In genomic region chr14:68627868-68628604, GRCh38 we compare ENCODE assay signal across 8 cellular contexts.
A peak's percentile ranks its signal among the peaks of the same experiment; 100 is the strongest.
DNase-seq lines count a peak whose midpoint lies in the region; ATAC-seq and TF ChIP-seq lines count a peak whose summit lies in the region.

No MANE protein-coding gene starts in this region.

- H3K36me3 Mint-ChIP-seq in nephron (ENCODE audit: low read depth): no peaks in the 10 kb centered on the region

- no peaks in the 10 kb centered on the region for H3K9me3 ChIP-seq in stomach

- peak overlapping the region in 2 of 3 experiments; percentile 95 to 97 for H3K27ac Mint-ChIP-seq in nephron

- no peaks in the 10 kb centered on the region for H3K9me3 Mint-ChIP-seq in nephron

- H3K36me3 ChIP-seq in H7 (replicated peaks; ENCODE audit: control insufficient read depth, insufficient read depth, low read length) (no peaks in the 10 kb centered on the region), stomach (no peaks in the 10 kb centered on the region)

- ATAC-seq in esophagus mucosa (peak; percentile 66), HG02981 (IDR thresholded peaks at IDR 0.05; ENCODE audit: unreplicated experiment) (no peak), HG02970 (IDR thresholded peaks at IDR 0.05; ENCODE audit: low FRiP score, unreplicated experiment) (no peak)

- TF ChIP-seq EP300 in stomach (IDR thresholded peaks at IDR 0.05): no peak

- no peaks in the 10 kb centered on the region for H3K27me3 Mint-ChIP-seq in nephron (ENCODE audit: low read depth)

- peak overlapping the region; percentile 87 to 92 (median 88) for H3K27ac ChIP-seq in stomach

- peaks cover 79% of the 10 kb centered on the region for H3K4me1 Mint-ChIP-seq in nephron

- H3K27me3 ChIP-seq in H7 (ENCODE audit: control insufficient read depth, insufficient read depth, low read length): no peaks in the 10 kb centered on the region
- no peaks in the 10 kb centered on the region for H3K27me3 ChIP-seq in stomach

- DNase-seq in H7 (peak; percentile 97), stomach (peak; percentile 77), AML-193 (lab: John Stamatoyannopoulos, UW) (no peak)
- DNase-seq in activated CD8-positive, alpha-beta memory T cell treated with anti-CD3 and anti-CD28 coated beads, Interleukin-2, amount 50 U/mL, for 4 hours: peak; percentile 67

- no peak for TF ChIP-seq POLR2A in stomach (IDR thresholded peaks at IDR 0.05)

- 25 to 54% (median 32%) methylated on average over 23 to 37 of the region's 37 CpGs for WGBS in stomach, 5 donors

- peaks cover 20 to 67% (median 50%) of the 10 kb centered on the region in 4 donors for H3K4me1 ChIP-seq in stomach

- peak overlapping the region; percentile 41 for H3K4me3 ChIP-seq in H7 (ENCODE audit: insufficient read depth, low read depth, low read length)
- H3K4me3 ChIP-seq in stomach: peak overlapping the region; percentile 25 to 39 (median 36)

- intact Hi-C loops in stomach (cut with DNase I; ENCODE audit: low total_unique reads): no loop called here

- peak overlapping the region in 1 of 3 experiments; percentile 7 for H3K4me3 Mint-ChIP-seq in nephron

- TF ChIP-seq CTCF in nephron (IDR thresholded peaks at IDR 0.05; ENCODE audit: unreplicated experiment in 3 of 3) (no peak), stomach (IDR thresholded peaks at IDR 0.05) (no peak)

Comparison
In these comparisons a context has a peak if more than half of its experiments do, and no peak if none do; other contexts are left out.
1. DNase-seq: peak in H7 (single experiment), activated CD8-positive, alpha-beta memory T cell treated with anti-CD3 and anti-CD28 coated beads, Interleukin-2, amount 50 U/mL, for 4 hours (single experiment) and stomach (single experiment); none in AML-193 (0 of 2).